Comparison of ENCODE assay signal across 8 cellular contexts in the genomic region with DNA sequence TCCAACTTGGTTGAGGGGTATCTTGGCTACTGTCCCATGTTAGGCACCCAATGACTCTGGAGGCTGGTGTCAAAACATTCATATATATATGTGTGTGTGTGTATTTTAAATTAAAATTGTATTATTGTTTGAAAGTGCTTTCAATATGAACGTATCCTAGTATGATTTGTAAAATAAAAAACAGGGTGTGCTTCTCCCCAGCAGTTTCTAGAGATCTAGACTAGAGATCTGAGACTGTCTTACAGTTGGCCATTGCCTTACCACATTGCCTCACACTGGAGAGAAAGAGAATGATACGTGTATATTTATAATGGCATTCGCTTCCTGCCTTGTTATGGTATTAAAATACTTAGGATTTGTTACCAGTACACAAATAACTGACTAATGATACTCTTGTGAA.
DNase-seq lines count a peak whose midpoint lies in the region; ATAC-seq lines count a peak whose summit lies in the region.

No MANE protein-coding gene starts in this region.

- ATAC-seq in GM21367 (IDR thresholded peaks at IDR 0.05; ENCODE audit: unreplicated experiment) = no peak

- H3K4me3 Mint-ChIP-seq in T-helper 2 cell treated with Interferon-gamma antibody and Interleukin-4, amounts not matched to agents 5 μg/mL and 100 μg/mL, for 36 hours = peak overlapping the region; percentile 85

- peak overlapping the region; percentile 93 for H3K27ac ChIP-seq in epithelial cell of prostate
- peak overlapping the region; percentile 85 for H3K27ac ChIP-seq in muscle layer of colon (ENCODE audit: low read depth, low read length)

- H3K27ac Mint-ChIP-seq in T-helper 2 cell treated with Interferon-gamma antibody and Interleukin-4, amounts not matched to agents 5 μg/mL and 100 μg/mL, for 36 hours = peak overlapping the region; percentile 88

- peak overlapping the region; percentile 67 to 92 for H3K4me3 ChIP-seq in muscle layer of colon (ENCODE audit: low read depth in 1 of 2, low read length in 2 of 2)

- H3K9me3 Mint-ChIP-seq in T-helper 2 cell treated with Interferon-gamma antibody and Interleukin-4, amounts not matched to agents 5 μg/mL and 100 μg/mL, for 36 hours = no peaks in the 10 kb centered on the region

- peaks cover 11% of the 10 kb centered on the region for H3K36me3 Mint-ChIP-seq in T-helper 2 cell treated with Interferon-gamma antibody and Interleukin-4, amounts not matched to agents 5 μg/mL and 100 μg/mL, for 36 hours (ENCODE audit: low read depth)

- peak overlapping the region; percentile 71 for H3K9ac ChIP-seq in muscle layer of colon (ENCODE audit: low read length)

- no peaks in the 10 kb centered on the region for H3K27me3 ChIP-seq in muscle layer of colon (ENCODE audit: control insufficient read depth in 1 of 2, insufficient read depth in 2 of 2, low read length in 2 of 2)

- DNase-seq in EH (ENCODE audit: low read depth) = peak; percentile 81
- peak; percentile 29 for DNase-seq in KG1 (lab: John Stamatoyannopoulos, UW)
- peak; percentile 10 for DNase-seq in T-helper 2 cell treated with Interferon-gamma antibody and Interleukin-4, amounts not matched to agents 5 μg/mL and 100 μg/mL, for 36 hours (ENCODE audit: low spot score)
- no peak for DNase-seq in epithelial cell of prostate (ENCODE audit: low read depth, low spot score)
- DNase-seq in NCI-H2107 (lab: John Stamatoyannopoulos, UW) = no peak
- DNase-seq in HK-2 (ENCODE audit: unreplicated experiment) = no peak

- peaks cover 55% of the 10 kb centered on the region for H3K4me1 Mint-ChIP-seq in T-helper 2 cell treated with Interferon-gamma antibody and Interleukin-4, amounts not matched to agents 5 μg/mL and 100 μg/mL, for 36 hours (ENCODE audit: low read depth)

- H3K9me3 ChIP-seq in muscle layer of colon (ENCODE audit: low read length) = no peaks in the 10 kb centered on the region

- H3K36me3 ChIP-seq in muscle layer of colon (ENCODE audit: insufficient read depth, low read length) = no peaks in the 10 kb centered on the region

- H3K4me1 ChIP-seq in muscle layer of colon (ENCODE audit: insufficient read depth, low read length) = peaks cover 47% of the 10 kb centered on the region

- peaks cover 6% of the 10 kb centered on the region for H3K27me3 Mint-ChIP-seq in T-helper 2 cell treated with Interferon-gamma antibody and Interleukin-4, amounts not matched to agents 5 μg/mL and 100 μg/mL, for 36 hours (ENCODE audit: low read depth)

Comparison
In these comparisons a context has a peak if more than half of its experiments do, and no peak if none do; other contexts are left out.
1. DNase-seq: peak in EH (single experiment), KG1 (single experiment) and T-helper 2 cell treated with Interferon-gamma antibody and Interleukin-4, amounts not matched to agents 5 μg/mL and 100 μg/mL, for 36 hours (single experiment); none in epithelial cell of prostate (single experiment), NCI-H2107 (single experiment) and HK-2 (single experiment).